Comparison of ENCODE assay signal across 27 cellular contexts in the genomic region with DNA sequence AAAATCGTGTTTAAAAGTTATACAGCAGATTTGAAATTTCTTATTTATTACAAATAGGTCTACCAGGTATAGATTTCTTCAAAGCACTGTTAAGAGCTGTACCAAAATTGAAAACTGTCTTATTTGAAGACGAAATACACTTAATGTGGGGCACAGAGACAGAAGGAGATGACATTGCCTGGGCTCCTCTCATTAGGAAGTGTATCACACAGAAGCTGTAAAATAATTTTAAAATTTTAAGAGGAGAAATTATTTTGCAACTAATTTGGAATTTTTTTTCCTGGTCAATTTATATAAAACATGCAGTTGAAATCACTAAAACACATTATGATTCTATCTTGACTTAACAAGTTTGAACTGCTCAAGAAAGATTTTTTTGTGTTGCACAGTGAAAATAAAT.
"Had no signal": no experiment of that assay in that cellular context is flagged by ENCODE, and none has a peak within 500 bp of the region (broad histone marks: within the 10 kb centered on the region; RNA-seq: fewer than 3 reads in every experiment).

No MANE protein-coding gene starts in this region.

- H3K27me3 Mint-ChIP-seq: naive thymus-derived CD8-positive, alpha-beta T cell; stimulated activated naive CD8-positive, alpha-beta T cell treated with anti-CD3 and anti-CD28 coated beads, Interleukin-15, Interleukin-2, amounts not matched to agents 100 ng/mL and 50 ng/mL, for 24 hours had no signal

- H3K4me1 Mint-ChIP-seq: stimulated activated effector memory CD8-positive, alpha-beta T cell treated with anti-CD3 and anti-CD28 coated beads, Interleukin-12 subunit alpha, Interleukin-12 subunit beta, amount 100 ng/mL, for 72 hours had no signal

- H3K4me3 ChIP-seq: left lung, lower lobe of right lung, pancreas, prostate gland, skin epidermis, suprapubic skin, thoracic aorta, tibial artery, upper lobe of right lung had no signal

- H3K4me3 Mint-ChIP-seq: naive thymus-derived CD8-positive, alpha-beta T cell; stimulated activated effector memory CD8-positive, alpha-beta T cell treated with anti-CD3 and anti-CD28 coated beads, Interleukin-12 subunit alpha, Interleukin-12 subunit beta, amount 100 ng/mL, for 72 hours; stimulated activated naive CD8-positive, alpha-beta T cell treated with anti-CD3 and anti-CD28 coated beads, Interleukin-15, Interleukin-2, amounts not matched to agents 100 ng/mL and 50 ng/mL, for 24 hours had no signal

- H3K27ac ChIP-seq: left lung, lower lobe of right lung, pancreas, prostate gland, skin epidermis, suprapubic skin, thoracic aorta, tibial artery, upper lobe of right lung had no signal

- H3K9me3 Mint-ChIP-seq: stimulated activated naive CD8-positive, alpha-beta T cell treated with anti-CD3 and anti-CD28 coated beads, Interleukin-15, Interleukin-2, amounts not matched to agents 100 ng/mL and 50 ng/mL, for 24 hours had no signal

- H3K36me3 ChIP-seq: left lung, lower lobe of right lung, pancreas, prostate gland, suprapubic skin, thoracic aorta, tibial artery, upper lobe of right lung had no signal

- DNase-seq: hippocampal formation; kidney glomerular epithelial cell; left colon; left lung; lower lobe of right lung; mammary epithelial cell; mesenchymal stem cell; naive thymus-derived CD8-positive, alpha-beta T cell; nucleus accumbens; pancreas; posterior cingulate gyrus; right cardiac atrium; stimulated activated CD4-positive, alpha-beta T cell treated with anti-CD3 and anti-CD28 coated beads, Interleukin-12 subunit alpha, Interleukin-12 subunit beta, amount 100 ng/mL, for 4 hours; stimulated activated CD4-positive, alpha-beta T cell treated with anti-CD3 and anti-CD28 coated beads, Interleukin-15, amount 100 ng/mL, for 24 hours; stimulated activated CD4-positive, alpha-beta T cell treated with anti-CD3 and anti-CD28 coated beads, Interleukin-2, amount 100 ng/mL, for 24 hours; stimulated activated CD4-positive, alpha-beta T cell treated with anti-CD3 and anti-CD28 coated beads, Interleukin-4, amount 100 ng/mL, for 1 hour; stimulated activated naive CD4-positive, alpha-beta T cell; tibial artery; trophoblast cell; upper lobe of right lung had no signal

- H3K27me3 ChIP-seq: left lung, pancreas, suprapubic skin, tibial artery, upper lobe of right lung had no signal

- H3K9me3 ChIP-seq: left lung, lower lobe of right lung, pancreas, prostate gland, suprapubic skin, thoracic aorta, tibial artery, upper lobe of right lung had no signal

- H3K27ac Mint-ChIP-seq: naive thymus-derived CD8-positive, alpha-beta T cell; stimulated activated effector memory CD8-positive, alpha-beta T cell treated with anti-CD3 and anti-CD28 coated beads, Interleukin-12 subunit alpha, Interleukin-12 subunit beta, amount 100 ng/mL, for 72 hours; stimulated activated naive CD8-positive, alpha-beta T cell treated with anti-CD3 and anti-CD28 coated beads, Interleukin-15, Interleukin-2, amounts not matched to agents 100 ng/mL and 50 ng/mL, for 24 hours had no signal

- ATAC-seq: left colon; left lung; lower lobe of right lung; naive thymus-derived CD8-positive, alpha-beta T cell; pancreas; right cardiac atrium; sciatic nerve; stimulated activated effector memory CD8-positive, alpha-beta T cell treated with anti-CD3 and anti-CD28 coated beads, Interleukin-12 subunit alpha, Interleukin-12 subunit beta, amount 100 ng/mL, for 72 hours; upper lobe of right lung had no signal

- H3K4me1 ChIP-seq: left lung, lower lobe of right lung, pancreas, prostate gland, suprapubic skin had no signal

- H3K36me3 Mint-ChIP-seq: naive thymus-derived CD8-positive, alpha-beta T cell; stimulated activated effector memory CD8-positive, alpha-beta T cell treated with anti-CD3 and anti-CD28 coated beads, Interleukin-12 subunit alpha, Interleukin-12 subunit beta, amount 100 ng/mL, for 72 hours had no signal
